1 cellular context compared by ENCODE assay signal in genomic region chr10:16891375-16892313, GRCh38.
A peak's percentile ranks its signal among the peaks of the same experiment; 100 is the strongest.
TF ChIP-seq lines count a peak whose summit lies in the region.

No MANE protein-coding gene starts in this region.

TF ChIP-seq in WTC11, 78 proteins besides CTCF, POLR2A, EP300 and RAD21 (continued from another document and continues in another):
- TF ChIP-seq ARID4B (CRISPR knock-in tag; IDR thresholded peaks at IDR 0.05; ENCODE audit: borderline replicate concordance) = peak; percentile 28; the same call in 1 of the 2 replicates
- TF ChIP-seq NFE2L1 (CRISPR knock-in tag; IDR thresholded peaks at IDR 0.05) = 0 out of 2 replicates have a peak, but pooled peaks have one; percentile 43
- no peak for TF ChIP-seq IRF2 (CRISPR knock-in tag; IDR thresholded peaks at IDR 0.05; ENCODE audit: borderline replicate concordance, low read depth)
- no peak for TF ChIP-seq TEAD4 (CRISPR knock-in tag; IDR thresholded peaks at IDR 0.05)
- TF ChIP-seq TCF7 (CRISPR knock-in tag; IDR thresholded peaks at IDR 0.05; ENCODE audit: low read depth) = no peak
- no peak for TF ChIP-seq ZNF281 (CRISPR knock-in tag; IDR thresholded peaks at IDR 0.05)
- no peak; the same call in 1 of the 2 replicates for TF ChIP-seq AR (CRISPR knock-in tag; IDR thresholded peaks at IDR 0.05)
- TF ChIP-seq TP53 (CRISPR knock-in tag; IDR thresholded peaks at IDR 0.05) = no peak
- no peak for TF ChIP-seq GABPB1 (CRISPR knock-in tag; IDR thresholded peaks at IDR 0.05)
- TF ChIP-seq RELA (CRISPR knock-in tag; IDR thresholded peaks at IDR 0.05; ENCODE audit: borderline replicate concordance) = no peak
- peak; percentile 87 for TF ChIP-seq ZNF425 (CRISPR knock-in tag; conservative IDR thresholded peaks at IDR 0.05)
- TF ChIP-seq ATF2 (CRISPR knock-in tag; IDR thresholded peaks at IDR 0.05; ENCODE audit: borderline replicate concordance, low read depth) = no peak
- no peak for TF ChIP-seq E2F5 (CRISPR knock-in tag; IDR thresholded peaks at IDR 0.05)
- no peak for TF ChIP-seq ZSCAN18 (CRISPR knock-in tag; IDR thresholded peaks at IDR 0.05)
- no peak for TF ChIP-seq ZNF396 (CRISPR knock-in tag; IDR thresholded peaks at IDR 0.05; ENCODE audit: borderline replicate concordance)
- TF ChIP-seq SMAD4 (CRISPR knock-in tag; IDR thresholded peaks at IDR 0.05) = no peak
- TF ChIP-seq ZNF121 (CRISPR knock-in tag; IDR thresholded peaks at IDR 0.05) = no peak
- no peak for TF ChIP-seq ZNF232 (CRISPR knock-in tag; IDR thresholded peaks at IDR 0.05)
- TF ChIP-seq ZNF416 (CRISPR knock-in tag; IDR thresholded peaks at IDR 0.05) = peak; percentile 90; the same call in 1 of the 2 replicates
- TF ChIP-seq PRRX2 (CRISPR knock-in tag; IDR thresholded peaks at IDR 0.05) = peak; percentile 77; the same call in 1 of the 2 replicates
- TF ChIP-seq ESRRA (CRISPR knock-in tag; IDR thresholded peaks at IDR 0.05; ENCODE audit: borderline replicate concordance) = no peak
- TF ChIP-seq GTF2I (CRISPR knock-in tag; conservative IDR thresholded peaks at IDR 0.05) = no peak
- TF ChIP-seq MAX (CRISPR knock-in tag; IDR thresholded peaks at IDR 0.05) = no peak
- TF ChIP-seq NFYB (CRISPR knock-in tag; conservative IDR thresholded peaks at IDR 0.05; ENCODE audit: low read depth) = no peak
- TF ChIP-seq RORB (CRISPR knock-in tag; IDR thresholded peaks at IDR 0.05) = no peak
- no peak for TF ChIP-seq SOX15 (CRISPR knock-in tag; IDR thresholded peaks at IDR 0.05)
- no peak for TF ChIP-seq AFF4 (CRISPR knock-in tag; IDR thresholded peaks at IDR 0.05; ENCODE audit: borderline replicate concordance)
- no peak for TF ChIP-seq FOXK1 (CRISPR knock-in tag; IDR thresholded peaks at IDR 0.05)
- no peak for TF ChIP-seq ETV6 (CRISPR knock-in tag; IDR thresholded peaks at IDR 0.05)
- TF ChIP-seq ZBTB43 (CRISPR knock-in tag; IDR thresholded peaks at IDR 0.05) = no peak
